In genomic region chr14:80055912-80056801, GRCh38 we compare ENCODE assay signal across 9 cellular contexts.
DNase-seq lines count a peak whose midpoint lies in the region; ATAC-seq, FAIRE-seq and TF ChIP-seq lines count a peak whose summit lies in the region.
"Had no signal": no experiment of that assay in that cellular context is flagged by ENCODE, and none has a peak within 500 bp of the region (broad histone marks: within the 10 kb centered on the region; RNA-seq: fewer than 3 reads in every experiment).

No MANE protein-coding gene starts in this region.

- H2AFZ ChIP-seq in HCT116 (ENCODE audit: low read depth, low read length, poor library complexity, severe bottlenecking) (no peak overlapping the region), HepG2 (ENCODE audit: low read length) (no peak overlapping the region)

- RAD21 ChIA-PET in HCT116 (lab: Charles Lee; ENCODE audit: low non-redundant PET in 1 of 2, low total read pairs in 2 of 2, uncharacterized antibody in 2 of 2, unreplicated experiment in 2 of 2): no interaction called here

- peak; percentile 48 for DNase-seq in COR-L47 (lab: John Stamatoyannopoulos, UW)
- DNase-seq in HCT116 (ENCODE audit: low read depth, low spot score): no peak
- peak; percentile 11 for DNase-seq in NCI-H748 treated with DMSO at 0.1 percent for 48 hours (lab: John Stamatoyannopoulos, UW)
- peak; percentile 2 to 73 for DNase-seq in cerebellar nuclear complex (lab: John Stamatoyannopoulos, UW)
- peak; percentile 16 for DNase-seq in HepG2 (ENCODE audit: low spot score)

- H3K4me2 ChIP-seq in HCT116 (ENCODE audit: low read length) (no peak overlapping the region), HepG2 (ENCODE audit: low read depth, low read length) (no peak overlapping the region)

- POLR2A ChIA-PET in HCT116 (lab: Charles Lee): no interaction called here
- POLR2A ChIA-PET in HepG2 (lab: Yijun Ruan, JAX): no interaction called here

- intact Hi-C loops in HCT116 (cut with micrococcal nuclease): loop anchor here (2.0 to 10.0 kb wide), 3 partner anchors 299 to 939 kb away; no protein-coding TSS in a partner anchor
- intact Hi-C loops in HepG2 (cut with micrococcal nuclease; ENCODE audit: unreplicated experiment): loop anchor here (1.0 to 10.0 kb wide), 4 partner anchors 159 to 794 kb away; partner anchors contain the start of gene DIO2

- in situ Hi-C loops in HepG2 (cut with HindIII; ENCODE audit: extremely low pct_ligation_motif_present, low pct_unique_long_range_greater_than_20kb): loop anchor here (25.0 kb wide), 1 partner anchor 806 kb away; no protein-coding TSS in a partner anchor

- BruUV-seq in HCT116 (replicated peaks; lab: Mats Ljungman, UMichigan): no TSS peak
- BruUV-seq in HepG2 (replicated peaks; lab: Mats Ljungman, UMichigan): no TSS peak

- TF ChIP-seq RAD21 in HCT116 (IDR thresholded peaks at IDR 0.05; ENCODE audit: low read depth) (peak; percentile 49), HepG2 (CRISPR knock-in tag; IDR thresholded peaks at IDR 0.05) (peak; percentile 42; the same call in 1 of the 2 replicates)

- H3K4me3 ChIP-seq in HCT116 (replicated peaks in 1 of 2; ENCODE audit: low read depth in 1 of 2, low read length in 2 of 2) (no peak overlapping the region), HepG2 (replicated peaks in 1 of 3; ENCODE audit: insufficient read depth in 1 of 3, low read depth in 2 of 3, low read length in 3 of 3) (no peak overlapping the region)
- H3K4me3 ChIP-seq: skin epidermis had no signal

- TF ChIP-seq EP300 in HepG2 (IDR thresholded peaks at IDR 0.05; ENCODE audit: low read depth in 2 of 2, low read length in 2 of 2): no peak
- TF ChIP-seq EP300 in HepG2 (CRISPR knock-in tag; IDR thresholded peaks at IDR 0.05; ENCODE audit: borderline replicate concordance): no peak

- H3K4me1 ChIP-seq in HCT116 (ENCODE audit: control insufficient read depth in 1 of 2, insufficient read depth in 2 of 2, low read length in 2 of 2): no peaks in the 10 kb centered on the region
- no peaks in the 10 kb centered on the region for H3K4me1 ChIP-seq in HepG2 (ENCODE audit: insufficient read depth, low read length)

- ATAC-seq in HCT116 (peak; percentile 40; the same call in 1 of the 2 replicates), HepG2 (peak; percentile 68), HG03378 (IDR thresholded peaks at IDR 0.05; ENCODE audit: unreplicated experiment) (no peak), GM19023 (IDR thresholded peaks at IDR 0.05; ENCODE audit: unreplicated experiment) (no peak), HG03280 (IDR thresholded peaks at IDR 0.05; ENCODE audit: unreplicated experiment) (no peak)

- CTCF ChIA-PET in HCT116 (lab: Charles Lee) (interaction anchor here (0.7 to 0.9 kb wide), 3 partner anchors 795 to 1122 kb away, joined by 3 read pairs; no protein-coding TSS in a partner anchor), HepG2 (lab: Yijun Ruan, JAX; ENCODE audit: low intra/inter-chr PET ratio, low total read pairs) (interaction anchor here (1.4 to 2.5 kb wide), 3 partner anchors 531 to 931 kb away, joined by 4 to 23 read pairs (median 6); no protein-coding TSS in a partner anchor)

- FAIRE-seq in HepG2 (lab: Jason Lieb, UNC): peak; percentile 66

- H3K36me3 ChIP-seq in HCT116 (ENCODE audit: control insufficient read depth in 1 of 2, insufficient read depth in 2 of 2, low read length in 2 of 2): no peaks in the 10 kb centered on the region
- no peaks in the 10 kb centered on the region for H3K36me3 ChIP-seq in HepG2 (replicated peaks in 1 of 2; ENCODE audit: control insufficient read depth in 1 of 2, insufficient read depth in 2 of 2, low read length in 2 of 2)

- 30% methylated on average over 8 of the region's 8 CpGs for WGBS in HepG2 (ENCODE audit: low lambda C conversion rate)

- H4K20me1 ChIP-seq in HCT116 (ENCODE audit: insufficient read depth) (no peaks in the 10 kb centered on the region), HepG2 (ENCODE audit: insufficient read depth, low read length) (no peaks in the 10 kb centered on the region)

- TF ChIP-seq CTCF in HCT116 (IDR thresholded peaks at IDR 0.05 in 2 of 3, conservative IDR thresholded peaks at IDR 0.05 in 1 of 3; ENCODE audit: borderline replicate concordance in 1 of 3, insufficient read depth in 1 of 3, low read depth in 2 of 3, low read length in 2 of 3): peak; percentile 18 to 50 (median 50); a peak in 4 of 6 replicates
- peak; percentile 78 for TF ChIP-seq CTCF in HepG2 (CRISPR knock-in tag; IDR thresholded peaks at IDR 0.05)

- H3K9me3 ChIP-seq in HCT116 (ENCODE audit: control insufficient read depth in 1 of 2, insufficient read depth in 1 of 2, low read depth in 1 of 2, low read length in 2 of 2): no peaks in the 10 kb centered on the region
- no peaks in the 10 kb centered on the region for H3K9me3 ChIP-seq in HepG2 (ENCODE audit: low read length)

- no peak overlapping the region for H3K9ac ChIP-seq in HCT116 (ENCODE audit: low read length)
- H3K9ac ChIP-seq in HepG2 (ENCODE audit: insufficient read depth, low read depth, low read length): no peak overlapping the region

- TF ChIP-seq POLR2A in HCT116 (IDR thresholded peaks at IDR 0.05; ENCODE audit: borderline replicate concordance, extremely low read depth, insufficient read depth, insufficient read length) (no peak), HepG2 (IDR thresholded peaks at IDR 0.05; ENCODE audit: insufficient read depth in 1 of 2, low read depth in 2 of 2, low read length in 2 of 2) (no peak)

- H3K79me2 ChIP-seq in HCT116 (ENCODE audit: insufficient read depth, low read length) (no peaks in the 10 kb centered on the region), HepG2 (ENCODE audit: insufficient read depth, low read length) (no peaks in the 10 kb centered on the region)

- no peaks in the 10 kb centered on the region for H3K27me3 ChIP-seq in HCT116 (ENCODE audit: insufficient read depth, low read length)
- H3K27me3 ChIP-seq in HepG2 (ENCODE audit: control insufficient read depth in 1 of 2, insufficient read depth in 2 of 2, low read length in 2 of 2): no peaks in the 10 kb centered on the region

- H3K27ac ChIP-seq in HCT116 (ENCODE audit: low read depth, low read length) (no peak overlapping the region), HepG2 (ENCODE audit: extremely low read length, insufficient read depth, low read length) (no peak overlapping the region)
- H3K27ac ChIP-seq: skin epidermis had no signal

- H3K9me2 ChIP-seq in HCT116 (ENCODE audit: insufficient read depth): no peaks in the 10 kb centered on the region

TF ChIP-seq in HCT116, 20 proteins besides CTCF, POLR2A, EP300 and RAD21 (continues in another document):
- TF ChIP-seq ELF1 (IDR thresholded peaks at IDR 0.05; ENCODE audit: borderline replicate concordance, low read depth): no peak
- no peak for TF ChIP-seq ZBTB33 (IDR thresholded peaks at IDR 0.05; ENCODE audit: extremely low read depth, insufficient replicate concordance, low read length)
- TF ChIP-seq EGR1 (IDR thresholded peaks at IDR 0.05; ENCODE audit: low read depth): no peak
- TF ChIP-seq ATF3 (IDR thresholded peaks at IDR 0.05): no peak
- TF ChIP-seq EZH2 (IDR thresholded peaks at IDR 0.05): no peak
- TF ChIP-seq POLR2AphosphoS5 (IDR thresholded peaks at IDR 0.05; ENCODE audit: low read depth, low read length): no peak

TF ChIP-seq in HepG2, 621 proteins besides CTCF, POLR2A, EP300 and RAD21:
- peak; percentile 71 for TF ChIP-seq SMC3 (IDR thresholded peaks at IDR 0.05; ENCODE audit: low read length)
- TF ChIP-seq ZFP90 (CRISPR knock-in tag; IDR thresholded peaks at IDR 0.05; ENCODE audit: borderline replicate concordance): no peak
- peak; percentile 88 for TF ChIP-seq STAG1 (CRISPR knock-in tag; IDR thresholded peaks at IDR 0.05)

Comparison
In these comparisons a context has a peak if more than half of its experiments do, and no peak if none do; other contexts are left out.
1. ATAC-seq: peak in HCT116 (single experiment) and HepG2 (single experiment); none in HG03378 (single experiment), GM19023 (single experiment) and HG03280 (single experiment).